Comparison of ENCODE assay signal across 9 cellular contexts in the genomic region with DNA sequence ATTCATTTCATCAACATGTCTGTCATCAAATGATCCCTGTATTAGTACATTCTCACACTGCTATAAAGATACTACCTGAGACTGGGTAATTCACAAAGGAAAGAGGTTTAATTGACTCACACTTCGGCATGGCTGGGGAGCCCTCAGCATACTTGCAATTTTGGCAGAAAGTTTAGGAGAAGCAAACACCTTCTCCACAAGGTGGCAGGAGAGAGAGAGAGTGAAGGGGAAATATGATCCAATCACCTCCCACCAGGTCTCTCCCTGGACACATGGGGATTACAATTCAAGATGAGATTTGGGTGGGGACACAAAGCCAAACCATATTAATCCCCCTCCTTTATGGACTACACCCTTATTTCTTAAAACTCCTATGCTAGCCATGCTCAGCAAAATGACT.
A peak's percentile ranks its signal among the peaks of the same experiment; 100 is the strongest.
DNase-seq lines count a peak whose midpoint lies in the region; ATAC-seq and TF ChIP-seq lines count a peak whose summit lies in the region.
"Had no signal": no experiment of that assay in that cellular context is flagged by ENCODE, and none has a peak within 500 bp of the region (broad histone marks: within the 10 kb centered on the region; RNA-seq: fewer than 3 reads in every experiment).

No MANE protein-coding gene starts in this region.

- H3K36me3 ChIP-seq in Loucy (ENCODE audit: insufficient read depth, low read length), result no peaks in the 10 kb centered on the region
- no peaks in the 10 kb centered on the region for H3K36me3 ChIP-seq in brain microvascular endothelial cell (replicated peaks)
- no peaks in the 10 kb centered on the region for H3K36me3 ChIP-seq in suprapubic skin

- TF ChIP-seq CTCF in Loucy (conservative IDR thresholded peaks at IDR 0.05; ENCODE audit: low read length) (peak; percentile 58), brain microvascular endothelial cell (IDR thresholded peaks at IDR 0.05; ENCODE audit: low read depth, low read length, missing control alignments) (peak; percentile 51), suprapubic skin (IDR thresholded peaks at IDR 0.05) (no peak)

- ATAC-seq in GM21528 (IDR thresholded peaks at IDR 0.05; ENCODE audit: low FRiP score, unreplicated experiment) (no peak), GM19035 (IDR thresholded peaks at IDR 0.05; ENCODE audit: unreplicated experiment) (no peak)
- ATAC-seq: naive thymus-derived CD4-positive, alpha-beta T cell had no signal

- H3K4me1 ChIP-seq in Loucy (ENCODE audit: insufficient read depth, low read length, poor library complexity, severe bottlenecking) (peaks cover 6% of the 10 kb centered on the region), suprapubic skin (no peaks in the 10 kb centered on the region)

- H3F3A ChIP-seq in Loucy (ENCODE audit: low read depth), result no peaks in the 10 kb centered on the region

- no peak overlapping the region for H3K9ac ChIP-seq in Loucy (ENCODE audit: low read depth, low read length, poor library complexity, severe bottlenecking)

- no peaks in the 10 kb centered on the region for H3K9me2 ChIP-seq in Loucy (replicated peaks; ENCODE audit: low read depth, low read length)

- H3K27ac ChIP-seq in brain microvascular endothelial cell (no peak overlapping the region), suprapubic skin (no peak overlapping the region)

- H3K79me2 ChIP-seq in Loucy (ENCODE audit: insufficient read depth, low read length), result no peaks in the 10 kb centered on the region

- H3K9me3 ChIP-seq in Loucy (ENCODE audit: insufficient read depth, low read depth, low read length) (peaks cover 5% of the 10 kb centered on the region; the same call in 1 of the 2 replicates), suprapubic skin (no peaks in the 10 kb centered on the region)

- DNase-seq in GDM1 (lab: John Stamatoyannopoulos, UW), result peak; percentile 12
- peak; percentile 2 for DNase-seq in brain microvascular endothelial cell
- DNase-seq in myocyte (ENCODE audit: low read depth), result peak; percentile 50
- no peak for DNase-seq in suprapubic skin (ENCODE audit: low spot score in 2 of 2)
- DNase-seq in NCI-H774 (lab: John Stamatoyannopoulos, UW), result no peak
- DNase-seq: naive thymus-derived CD4-positive, alpha-beta T cell had no signal

- H4K20me1 ChIP-seq in Loucy (ENCODE audit: insufficient read depth, low read length, poor library complexity, severe bottlenecking), result no peaks in the 10 kb centered on the region

- H3K4me3 ChIP-seq in Loucy (ENCODE audit: low read length, poor library complexity, severe bottlenecking) (no peak overlapping the region), brain microvascular endothelial cell (ENCODE audit: low read depth, low read length) (no peak overlapping the region), suprapubic skin (no peak overlapping the region)

- no peak for TF ChIP-seq EP300 in suprapubic skin (IDR thresholded peaks at IDR 0.05)

- H2AFZ ChIP-seq in Loucy (ENCODE audit: low read length), result no peak overlapping the region

- in situ Hi-C loops in brain microvascular endothelial cell (cut with HindIII; ENCODE audit: low pct_ligation_motif_present, low sequenced_read_pairs), result no loop called here

- 82% methylated on average over 1 of the region's 1 CpG for WGBS in suprapubic skin

- no peak overlapping the region for H3K4me2 ChIP-seq in Loucy (ENCODE audit: low read depth, low read length, poor library complexity, severe bottlenecking)

- H3K27me3 ChIP-seq in Loucy (ENCODE audit: insufficient read depth, low read length, poor library complexity, severe bottlenecking) (no peaks in the 10 kb centered on the region), brain microvascular endothelial cell (replicated peaks) (no peaks in the 10 kb centered on the region), suprapubic skin (no peaks in the 10 kb centered on the region)

- TF ChIP-seq POLR2A in suprapubic skin (IDR thresholded peaks at IDR 0.05), result no peak

Comparison
In these comparisons a context has a peak if more than half of its experiments do, and no peak if none do; other contexts are left out.
1. DNase-seq: peak in GDM1 (single experiment), brain microvascular endothelial cell (single experiment) and myocyte (single experiment); none in suprapubic skin (0 of 2) and NCI-H774 (single experiment).
2. CTCF ChIP-seq: peak in Loucy (single experiment) and brain microvascular endothelial cell (single experiment); none in suprapubic skin (0 of 2).